30 cellular contexts compared by ENCODE assay signal in genomic region chr16:31268033-31268365, GRCh38. TPM values are rescaled to one million over a fixed set of nuclear protein-coding genes. Genes with fewer than 3 reads are reported as not detected.
DNase-seq lines count a peak whose midpoint lies in the region; ATAC-seq and TF ChIP-seq lines count a peak whose summit lies in the region.
"Had no signal": no experiment of that assay in that cellular context is flagged by ENCODE, and none has a peak within 500 bp of the region (broad histone marks: within the 10 kb centered on the region; RNA-seq: fewer than 3 reads in every experiment).

No MANE protein-coding gene starts in this region.

- no peak for ATAC-seq in foreskin keratinocyte
- no peak for ATAC-seq in upper lobe of right lung
- ATAC-seq: esophagus mucosa, left ventricle myocardium superior had no signal

- H3K4me1 ChIP-seq in foreskin keratinocyte: peaks cover 17% of the 10 kb centered on the region
- peaks cover 6% of the 10 kb centered on the region for H3K4me1 ChIP-seq in upper lobe of right lung
- H3K4me1 ChIP-seq: ascending aorta, neural progenitor cell, tibial nerve had no signal

- H3K27ac ChIP-seq in foreskin keratinocyte (peak overlapping the region; percentile 41), upper lobe of right lung (no peak overlapping the region)
- H3K27ac ChIP-seq: 22Rv1, ascending aorta, KMS-11, neural progenitor cell, skin epidermis, stomach, tibial nerve had no signal

- H3K27ac Mint-ChIP-seq in T-helper 1 cell treated with Interleukin-12 subunit alpha and Interleukin-12 subunit beta and Interleukin-4 antibody, amounts not matched to agents 30 μg/mL and 1 μg/mL, for 36 hours: peak overlapping the region; percentile 87
- H3K27ac Mint-ChIP-seq: neural progenitor cell had no signal

- no peaks in the 10 kb centered on the region for H3K36me3 ChIP-seq in upper lobe of right lung
- H3K36me3 ChIP-seq: ascending aorta, neural progenitor cell, stomach, tibial nerve had no signal

- H3K4me1 Mint-ChIP-seq in T-helper 1 cell treated with Interleukin-12 subunit alpha and Interleukin-12 subunit beta and Interleukin-4 antibody, amounts not matched to agents 30 μg/mL and 1 μg/mL, for 36 hours (ENCODE audit: low read depth): peaks cover 35% of the 10 kb centered on the region
- H3K4me1 Mint-ChIP-seq: neural progenitor cell had no signal

- no peaks in the 10 kb centered on the region for H3K9me3 Mint-ChIP-seq in T-helper 1 cell treated with Interleukin-12 subunit alpha and Interleukin-12 subunit beta and Interleukin-4 antibody, amounts not matched to agents 30 μg/mL and 1 μg/mL, for 36 hours
- H3K9me3 Mint-ChIP-seq: neural progenitor cell had no signal

- no peak overlapping the region for H3K4me3 ChIP-seq in upper lobe of right lung
- H3K4me3 ChIP-seq: ascending aorta, neural progenitor cell, skin epidermis, stomach, tibial nerve had no signal

- H3K36me3 Mint-ChIP-seq in T-helper 1 cell treated with Interleukin-12 subunit alpha and Interleukin-12 subunit beta and Interleukin-4 antibody, amounts not matched to agents 30 μg/mL and 1 μg/mL, for 36 hours (ENCODE audit: low read depth): peaks cover 38% of the 10 kb centered on the region
- H3K36me3 Mint-ChIP-seq: neural progenitor cell had no signal

- H3K27me3 ChIP-seq in foreskin keratinocyte (no peaks in the 10 kb centered on the region), upper lobe of right lung (no peaks in the 10 kb centered on the region)
- H3K27me3 ChIP-seq: ascending aorta, neural progenitor cell, tibial nerve had no signal

- intact Hi-C loops in upper lobe of right lung (cut with DNase I): no loop called here

- peak overlapping the region; percentile 56 for H3K4me3 Mint-ChIP-seq in T-helper 1 cell treated with Interleukin-12 subunit alpha and Interleukin-12 subunit beta and Interleukin-4 antibody, amounts not matched to agents 30 μg/mL and 1 μg/mL, for 36 hours
- H3K4me3 Mint-ChIP-seq: neural progenitor cell had no signal

- no peak for TF ChIP-seq CTCF in foreskin keratinocyte (conservative IDR thresholded peaks at IDR 0.05)
- no peak for TF ChIP-seq CTCF in upper lobe of right lung (IDR thresholded peaks at IDR 0.05)

- no peaks in the 10 kb centered on the region for H3K9me3 ChIP-seq in upper lobe of right lung
- H3K9me3 ChIP-seq: ascending aorta, stomach, tibial nerve had no signal

- no peak for DNase-seq in T-helper 1 cell
- DNase-seq in stimulated activated CD4-positive, alpha-beta T cell treated with anti-CD3 and anti-CD28 coated beads, Interleukin-15, amount 100 ng/mL, for 24 hours: peak; percentile 20
- no peak for DNase-seq in stimulated activated CD4-positive, alpha-beta T cell treated with anti-CD3 and anti-CD28 coated beads, Interleukin-4, amount 100 ng/mL, for 1 hour
- DNase-seq in foreskin keratinocyte: no peak
- DNase-seq in upper lobe of right lung: peak; percentile 6
- no peak for DNase-seq in COR-L47 (lab: John Stamatoyannopoulos, UW)
- DNase-seq in NCI-H187 treated with DMSO at 0.1 percent for 48 hours (lab: John Stamatoyannopoulos, UW): no peak
- DNase-seq: activated gamma-delta T cell; cerebellar nuclear complex; effector CD4-positive, alpha-beta T cell; hypothalamus; left ventricle myocardium superior; MV-4-11; NCI-H187; NCI-H526 treated with DMSO at 0.1 percent for 48 hours; stomach; T-helper 9 cell had no signal

- no peaks in the 10 kb centered on the region for H3K27me3 Mint-ChIP-seq in T-helper 1 cell treated with Interleukin-12 subunit alpha and Interleukin-12 subunit beta and Interleukin-4 antibody, amounts not matched to agents 30 μg/mL and 1 μg/mL, for 36 hours (ENCODE audit: low read depth)

RNA-seq across cellular contexts. Expression of gene ITGAM, which starts 8.2 kb away (rescaled TPM):
- 0.10 and 0.21 TPM in 2 replicates for total RNA-seq in foreskin keratinocyte
- 0.04 and 0.14 TPM in 2 replicates for polyA plus RNA-seq in foreskin keratinocyte
- total RNA-seq in upper lobe of right lung: 44.8 TPM
- total RNA-seq: Daoy, pulmonary artery endothelial cell had no signal

RNA-seq across cellular contexts. Expression of gene PYDC1, which starts 51.1 kb away (rescaled TPM):
- total RNA-seq in foreskin keratinocyte (not detected in 2 replicates), upper lobe of right lung (not detected)
- polyA plus RNA-seq in foreskin keratinocyte: not detected in 2 replicates
- total RNA-seq: ascending aorta, Daoy, esophagus mucosa, HT1080, left ventricle myocardium superior, mononuclear cell, pulmonary artery endothelial cell, SK-MEL-5, stomach had no signal
- polyA plus RNA-seq: stomach had no signal

RNA-seq across cellular contexts. Expression of gene TRIM72, which starts 54.1 kb away (rescaled TPM):
- total RNA-seq in foreskin keratinocyte (not detected in 2 replicates), upper lobe of right lung (0.17 TPM)
- not detected in 2 replicates for polyA plus RNA-seq in foreskin keratinocyte
- total RNA-seq: ascending aorta, Daoy, pulmonary artery endothelial cell had no signal

Comparison
In these comparisons a context has a peak if more than half of its experiments do, and no peak if none do; other contexts are left out.
1. DNase-seq: peak in stimulated activated CD4-positive, alpha-beta T cell treated with anti-CD3 and anti-CD28 coated beads, Interleukin-15, amount 100 ng/mL, for 24 hours (single experiment) and upper lobe of right lung (single experiment); none in T-helper 1 cell (0 of 5), stimulated activated CD4-positive, alpha-beta T cell treated with anti-CD3 and anti-CD28 coated beads, Interleukin-4, amount 100 ng/mL, for 1 hour (single experiment), foreskin keratinocyte (0 of 2), COR-L47 (single experiment) and NCI-H187 treated with DMSO at 0.1 percent for 48 hours (single experiment).
2. RNA of gene ITGAM, which starts 8.2 kb away (total RNA-seq): 44.8 TPM in upper lobe of right lung (single experiment); 0.10 to 0.21 TPM in foreskin keratinocyte; every median in the first group is over 10 times any median in the second.